34 cellular contexts compared by ENCODE assay signal in genomic region chr15:67380921-67381320, GRCh38.
"Had no signal": no experiment of that assay in that cellular context is flagged by ENCODE, and none has a peak within 500 bp of the region (broad histone marks: within the 10 kb centered on the region; RNA-seq: fewer than 3 reads in every experiment).

No MANE protein-coding gene starts in this region.

- H3K27me3 ChIP-seq: adrenal gland, MG63 had no signal

- H3K4me1 ChIP-seq: adrenal gland, SJSA1 had no signal

- H3K36me3 ChIP-seq: adrenal gland, MG63, SJSA1 had no signal

- H3K27ac Mint-ChIP-seq: activated CD4-positive, alpha-beta memory T cell treated with anti-CD3 and anti-CD28 coated beads for 36 hours; activated CD4-positive, alpha-beta T cell treated with anti-CD3 and anti-CD28 coated beads, Interleukin-2, amount 10 ng/mL, durations not matched to agents 7 days and 5 days; activated naive CD4-positive, alpha-beta T cell treated with anti-CD3 and anti-CD28 coated beads, Interleukin-2, amount 50 U/mL, for 24 hours; activated naive CD8-positive, alpha-beta T cell treated with anti-CD3 and anti-CD28 coated beads, Interleukin-2, amount 10 ng/mL, durations not matched to agents 7 days and 5 days; activated T-helper 2 cell treated with anti-CD3 and anti-CD28 coated beads, Interferon-gamma antibody, Interleukin-2, Interleukin-4, amounts not matched to agents 10 μg/mL and 5 μg/mL and 100 μg/mL, durations not matched to agents 14 hours and 24 hours and 36 hours; T-helper 1 cell treated with Interleukin-12 subunit alpha and Interleukin-12 subunit beta and Interleukin-4 antibody, amounts not matched to agents 30 μg/mL and 1 μg/mL, for 36 hours; T-helper 2 cell treated with Interferon-gamma antibody and Interleukin-4, amounts not matched to agents 5 μg/mL and 100 μg/mL, for 36 hours had no signal

- ATAC-seq: Panc1 had no signal

- H3K4me3 Mint-ChIP-seq: activated CD4-positive, alpha-beta memory T cell treated with anti-CD3 and anti-CD28 coated beads for 36 hours; activated CD4-positive, alpha-beta T cell treated with anti-CD3 and anti-CD28 coated beads, Interleukin-2, amount 10 ng/mL, durations not matched to agents 7 days and 5 days; activated naive CD4-positive, alpha-beta T cell treated with anti-CD3 and anti-CD28 coated beads, Interleukin-2, amount 50 U/mL, for 24 hours; activated naive CD8-positive, alpha-beta T cell treated with anti-CD3 and anti-CD28 coated beads, Interleukin-2, amount 10 ng/mL, durations not matched to agents 7 days and 5 days; brain; T-helper 1 cell treated with Interleukin-12 subunit alpha and Interleukin-12 subunit beta and Interleukin-4 antibody, amounts not matched to agents 30 μg/mL and 1 μg/mL, for 36 hours; T-helper 2 cell treated with Interferon-gamma antibody and Interleukin-4, amounts not matched to agents 5 μg/mL and 100 μg/mL, for 36 hours had no signal

- H3K9ac ChIP-seq: SK-N-SH had no signal

- H3K4me2 ChIP-seq: SK-N-SH had no signal

- H3K27ac ChIP-seq: adrenal gland, SJSA1 had no signal

- H3K4me3 ChIP-seq: adrenal gland, MG63, SJSA1 had no signal

- H3K36me3 Mint-ChIP-seq: activated CD4-positive, alpha-beta memory T cell treated with anti-CD3 and anti-CD28 coated beads for 36 hours; activated naive CD4-positive, alpha-beta T cell treated with anti-CD3 and anti-CD28 coated beads, Interleukin-2, amount 50 U/mL, for 24 hours; activated naive CD8-positive, alpha-beta T cell treated with anti-CD3 and anti-CD28 coated beads, Interleukin-2, amount 10 ng/mL, durations not matched to agents 7 days and 5 days; brain had no signal

- H3K9me3 ChIP-seq: adrenal gland, MG63, SJSA1, SK-N-SH had no signal

- H3K4me1 Mint-ChIP-seq: activated naive CD4-positive, alpha-beta T cell treated with anti-CD3 and anti-CD28 coated beads, Interleukin-2, amount 50 U/mL, for 24 hours had no signal

- H3K9me3 Mint-ChIP-seq: activated CD4-positive, alpha-beta memory T cell treated with anti-CD3 and anti-CD28 coated beads for 36 hours; activated CD4-positive, alpha-beta T cell treated with anti-CD3 and anti-CD28 coated beads, Interleukin-2, amount 10 ng/mL, durations not matched to agents 7 days and 5 days; activated naive CD4-positive, alpha-beta T cell treated with anti-CD3 and anti-CD28 coated beads, Interleukin-2, amount 50 U/mL, for 24 hours; activated naive CD8-positive, alpha-beta T cell treated with anti-CD3 and anti-CD28 coated beads, Interleukin-2, amount 10 ng/mL, durations not matched to agents 7 days and 5 days; activated T-helper 2 cell treated with anti-CD3 and anti-CD28 coated beads, Interferon-gamma antibody, Interleukin-2, Interleukin-4, amounts not matched to agents 10 μg/mL and 5 μg/mL and 100 μg/mL, durations not matched to agents 14 hours and 24 hours and 36 hours; brain; T-helper 1 cell treated with Interleukin-12 subunit alpha and Interleukin-12 subunit beta and Interleukin-4 antibody, amounts not matched to agents 30 μg/mL and 1 μg/mL, for 36 hours; T-helper 2 cell treated with Interferon-gamma antibody and Interleukin-4, amounts not matched to agents 5 μg/mL and 100 μg/mL, for 36 hours had no signal

- DNase-seq: activated CD4-positive, alpha-beta memory T cell treated with anti-CD3 and anti-CD28 coated beads for 36 hours; activated CD4-positive, alpha-beta T cell treated with anti-CD3 and anti-CD28 coated beads, Interleukin-2, amount 10 ng/mL, durations not matched to agents 7 days and 5 days; activated CD8-positive, alpha-beta memory T cell treated with anti-CD3 and anti-CD28 coated beads, Interleukin-2, amount 50 U/mL, for 4 hours; activated gamma-delta T cell; activated naive CD4-positive, alpha-beta T cell treated with Interleukin-2 at 50 U/mL for 16 hours; activated naive CD8-positive, alpha-beta T cell treated with anti-CD3 and anti-CD28 coated beads, Interleukin-2, amount 10 ng/mL, durations not matched to agents 7 days and 5 days; activated T-cell treated with anti-CD3 and anti-CD28 coated beads for 4 hours; activated T-cell treated with anti-CD3 and anti-CD28 coated beads, Interleukin-2, amount 50 U/mL, for 48 hours; adrenal gland; caudate nucleus; Kasumi-1; KG1; MG63; MV-4-11; NCI-H1092; NCI-H1417; NCI-H146; NCI-H187; NCI-H2029 treated with DMSO at 0.1 percent for 48 hours; NCI-H2107; NCI-H226; NCI-H446 treated with DMSO at 0.1 percent for 48 hours; NCI-H524; NCI-H69; NCI-H82; SHP77; SK-N-SH had no signal
